Comparison of ENCODE assay signal across 8 cellular contexts in genomic region chr11:65040520-65041205, GRCh38. TPM values are rescaled to one million over a fixed set of nuclear protein-coding genes. Genes with fewer than 3 reads are reported as not detected.
DNase-seq lines count a peak whose midpoint lies in the region; ATAC-seq, FAIRE-seq and TF ChIP-seq lines count a peak whose summit lies in the region.

No MANE protein-coding gene starts in this region.

- ATAC-seq in GM19023 (IDR thresholded peaks at IDR 0.05; ENCODE audit: unreplicated experiment) (peak; percentile 89), HG03196 (IDR thresholded peaks at IDR 0.05; ENCODE audit: unreplicated experiment) (peak; percentile 79), activated B cell treated with CpG ODN at 0.5 μM for 24 hours (ENCODE audit: low read depth) (peak; percentile 93)

- peak overlapping the region; percentile 93 for H3K4me3 Mint-ChIP-seq in activated B cell treated with CpG ODN at 0.5 μM for 24 hours

- CTCF ChIA-PET in activated B cell treated with CpG ODN at 0.5 μM for 24 hours (lab: Charles Lee) = interaction anchor here (2.1 kb wide), 1 partner anchor 26 kb away, joined by 8 read pairs; the partner anchor contains the start of gene ARL2

- peak overlapping the region; percentile 69 for H3K4me3 ChIP-seq in AG09309 (ENCODE audit: control insufficient read depth, low read depth, low read length)

- H3K36me3 Mint-ChIP-seq in activated B cell treated with CpG ODN at 0.5 μM for 24 hours (ENCODE audit: low read depth) = peaks cover 20% of the 10 kb centered on the region

- H3K27me3 Mint-ChIP-seq in activated B cell treated with CpG ODN at 0.5 μM for 24 hours = no peaks in the 10 kb centered on the region

- DNase-seq in AG09309 (ENCODE audit: low read depth) = peak; percentile 64
- peak; percentile 97 for DNase-seq in NCI-H226
- DNase-seq in activated B cell treated with CpG ODN at 0.5 μM for 24 hours = peak; percentile 89
- DNase-seq in central memory CD4-positive, alpha-beta T cell = peak; percentile 84
- DNase-seq in stimulated activated CD4-positive, alpha-beta T cell treated with anti-CD3 and anti-CD28 coated beads, Interleukin-12 subunit alpha, Interleukin-12 subunit beta, amount 100 ng/mL, for 24 hours (ENCODE audit: low read depth in 2 of 2) = peak; percentile 76 to 87

- intact Hi-C loops in activated B cell treated with CpG ODN at 0.5 μM for 24 hours (cut with micrococcal nuclease) = loop anchor here (1.0 kb wide), 4 partner anchors 13 to 56 kb away; partner anchors contain the start of genes ARL2, CDCA5, SNX15 and VPS51

- peak; percentile 41 for FAIRE-seq in islet of Langerhans (lab: Jason Lieb, UNC)

- no peaks in the 10 kb centered on the region for H3K9me3 Mint-ChIP-seq in activated B cell treated with CpG ODN at 0.5 μM for 24 hours

- peaks cover 11% of the 10 kb centered on the region for H3K4me1 Mint-ChIP-seq in activated B cell treated with CpG ODN at 0.5 μM for 24 hours

- POLR2A ChIA-PET in activated B cell treated with CpG ODN at 0.5 μM for 24 hours (lab: Charles Lee) = interaction anchor here (0.6 to 2.1 kb wide), 7 partner anchors 13 to 499 kb away, joined by 3 to 7 read pairs (median 4); partner anchors contain the start of genes ARL2, FAU, MRPL49 and SNX15

- H3K27ac Mint-ChIP-seq in activated B cell treated with CpG ODN at 0.5 μM for 24 hours = peak overlapping the region; percentile 95

- TF ChIP-seq CTCF in AG09309 (IDR thresholded peaks at IDR 0.05; ENCODE audit: control insufficient read depth, insufficient read depth, low read depth, low read length, missing control alignments) (no peak), activated B cell treated with CpG ODN at 0.5 μM for 24 hours (IDR thresholded peaks at IDR 0.05) (no peak)

RNA-seq across cellular contexts. Expression of gene SAC3D1, which starts 0.3 kb away (rescaled TPM):
- total RNA-seq in activated B cell treated with CpG ODN at 0.5 μM for 24 hours = 3.8 and 5.4 TPM in 2 replicates

RNA-seq across cellular contexts. Expression of gene SNX15, which starts 13.4 kb away (rescaled TPM):
- total RNA-seq in activated B cell treated with CpG ODN at 0.5 μM for 24 hours = 17.3 and 19.3 TPM in 2 replicates

RNA-seq across cellular contexts. Expression of gene NAALADL1, which starts 17.7 kb away (rescaled TPM):
- 11.3 and 13.4 TPM in 2 replicates for total RNA-seq in activated B cell treated with CpG ODN at 0.5 μM for 24 hours

RNA-seq across cellular contexts. Expression of gene ARL2, which starts 26.7 kb away (rescaled TPM):
- 65.6 and 79.4 TPM in 2 replicates for total RNA-seq in activated B cell treated with CpG ODN at 0.5 μM for 24 hours

RNA-seq across cellular contexts. Expression of gene CDCA5, which starts 43.2 kb away (rescaled TPM):
- 2.6 and 3.4 TPM in 2 replicates for total RNA-seq in activated B cell treated with CpG ODN at 0.5 μM for 24 hours

Comparison
In these comparisons a context has a peak if more than half of its experiments do, and no peak if none do; other contexts are left out.
1. Peak in every context shown above with its lines: DNase-seq, ATAC-seq and H3K4me3 ChIP-seq.